Comparison of ENCODE assay signal across 10 cellular contexts in genomic region chr5:142322747-142323479, GRCh38. TPM values are rescaled to one million over a fixed set of nuclear protein-coding genes. Genes with fewer than 3 reads are reported as not detected.
A peak's percentile ranks its signal among the peaks of the same experiment; 100 is the strongest.
DNase-seq lines count a peak whose midpoint lies in the region; ATAC-seq and TF ChIP-seq lines count a peak whose summit lies in the region.
"Had no signal": no experiment of that assay in that cellular context is flagged by ENCODE, and none has a peak within 500 bp of the region (broad histone marks: within the 10 kb centered on the region; RNA-seq: fewer than 3 reads in every experiment).

No MANE protein-coding gene starts in this region.

- H3K18ac ChIP-seq in neuronal stem cell (ENCODE audit: low read length), result peak overlapping the region; percentile 98

- no peaks in the 10 kb centered on the region for H3K9me3 ChIP-seq in CD4-positive, CD25-positive, alpha-beta regulatory T cell (ENCODE audit: control insufficient read depth in 2 of 2, low read length in 2 of 2)
- no peaks in the 10 kb centered on the region for H3K9me3 ChIP-seq in esophagus muscularis mucosa
- H3K9me3 ChIP-seq in neuronal stem cell (replicated peaks in 1 of 2; ENCODE audit: control insufficient read depth in 2 of 2, insufficient read depth in 1 of 2, low read depth in 1 of 2, low read length in 2 of 2), result no peaks in the 10 kb centered on the region
- no peaks in the 10 kb centered on the region for H3K9me3 ChIP-seq in naive thymus-derived CD4-positive, alpha-beta T cell (ENCODE audit: control insufficient read depth in 2 of 3, low read length in 3 of 3)

- H2AFZ ChIP-seq in neuronal stem cell (ENCODE audit: low read length), result peak overlapping the region; percentile 94

- no peak for TF ChIP-seq CTCF in esophagus muscularis mucosa (IDR thresholded peaks at IDR 0.05)

- H4K8ac ChIP-seq in neuronal stem cell (ENCODE audit: low read depth, low read length), result no peak overlapping the region

- no peak for TF ChIP-seq EP300 in esophagus muscularis mucosa (IDR thresholded peaks at IDR 0.05)

- WGBS in esophagus muscularis mucosa, result 77% methylated on average over 13 of the region's 15 CpGs
- no CpG with 5 or more reads among the region's 15 CpGs for WGBS in neuronal stem cell (ENCODE audit: extremely low coverage in 2 of 2, insufficient read length in 2 of 2, insufficient replicate concordance in 1 of 2), 2 donors

- H3K4me1 Mint-ChIP-seq in CD4-positive, CD25-positive, alpha-beta regulatory T cell, result peaks cover 0 to 35% (median 16%) of the 10 kb centered on the region in 4 donors
- H3K4me1 Mint-ChIP-seq in naive thymus-derived CD4-positive, alpha-beta T cell, result peaks cover 19 to 47% (median 38%) of the 10 kb centered on the region in 7 donors

- H3K36me3 Mint-ChIP-seq in CD4-positive, CD25-positive, alpha-beta regulatory T cell, result peaks cover 7% of the 10 kb centered on the region
- no peaks in the 10 kb centered on the region for H3K36me3 Mint-ChIP-seq in naive thymus-derived CD4-positive, alpha-beta T cell

- H3K27ac Mint-ChIP-seq in CD4-positive, CD25-positive, alpha-beta regulatory T cell, result no peak overlapping the region
- no peak overlapping the region for H3K27ac Mint-ChIP-seq in naive thymus-derived CD4-positive, alpha-beta T cell
- H3K27ac Mint-ChIP-seq: dendritic cell treated with granulocyte-macrophage colony-stimulating factor and Interleukin-4, amounts not matched to agents 40 ng/mL and 50 ng/mL, for 4 days had no signal

- H3K27me3 ChIP-seq in CD4-positive, CD25-positive, alpha-beta regulatory T cell (ENCODE audit: control insufficient read depth, insufficient read depth, low read length), result peaks cover 18% of the 10 kb centered on the region
- H3K27me3 ChIP-seq in esophagus muscularis mucosa, result peaks cover 0 to 9% (median 3%) of the 10 kb centered on the region in 4 donors
- H3K27me3 ChIP-seq in neuronal stem cell (ENCODE audit: control insufficient read depth in 3 of 3, insufficient read depth in 3 of 3, low read depth in 1 of 3, low read length in 3 of 3), result peaks cover 0 to 9% (median 0%) of the 10 kb centered on the region in 3 experiments
- peaks cover 3 to 24% of the 10 kb centered on the region in 2 donors for H3K27me3 ChIP-seq in naive thymus-derived CD4-positive, alpha-beta T cell (ENCODE audit: control insufficient read depth in 2 of 2, insufficient read depth in 2 of 2, low read length in 2 of 2)

- no peak overlapping the region for H3K4ac ChIP-seq in neuronal stem cell (ENCODE audit: low read length)

- peak overlapping the region; percentile 92 for H3K4me2 ChIP-seq in neuronal stem cell (ENCODE audit: insufficient read depth, low read length, poor library complexity, severe bottlenecking)

- H3K4me3 Mint-ChIP-seq in CD4-positive, CD25-positive, alpha-beta regulatory T cell, result peak overlapping the region in 3 of 4 donors; percentile 8 to 43 (median 40)
- H3K4me3 Mint-ChIP-seq in naive thymus-derived CD4-positive, alpha-beta T cell, result peak overlapping the region in 4 of 10 donors; percentile 85 to 93 (median 90)

- no peaks in the 10 kb centered on the region for H3K36me3 ChIP-seq in CD4-positive, CD25-positive, alpha-beta regulatory T cell (ENCODE audit: control insufficient read depth, insufficient read depth, low read length)
- no peaks in the 10 kb centered on the region for H3K36me3 ChIP-seq in esophagus muscularis mucosa
- H3K36me3 ChIP-seq in neuronal stem cell (replicated peaks in 1 of 2; ENCODE audit: control insufficient read depth in 2 of 2, insufficient read depth in 2 of 2, low read length in 2 of 2), result peaks cover 0 to 24% of the 10 kb centered on the region in 2 donors
- H3K36me3 ChIP-seq in naive thymus-derived CD4-positive, alpha-beta T cell (ENCODE audit: control insufficient read depth in 2 of 3, insufficient read depth in 3 of 3, low read length in 3 of 3), result no peaks in the 10 kb centered on the region

- TF ChIP-seq POLR2A in esophagus muscularis mucosa (IDR thresholded peaks at IDR 0.05; ENCODE audit: low read depth), result no peak

- peaks cover 28% of the 10 kb centered on the region for H3K4me1 ChIP-seq in CD4-positive, CD25-positive, alpha-beta regulatory T cell (ENCODE audit: control insufficient read depth, insufficient read depth, low read length, poor library complexity, severe bottlenecking)
- H3K4me1 ChIP-seq in esophagus muscularis mucosa (peaks cover 20 to 81% (median 77%) of the 10 kb centered on the region in 4 donors), neuronal stem cell (ENCODE audit: control insufficient read depth in 2 of 2, insufficient read depth in 1 of 2, low read depth in 1 of 2, low read length in 2 of 2) (peaks cover 49 to 54% of the 10 kb centered on the region in 2 donors)
- H3K4me1 ChIP-seq in naive thymus-derived CD4-positive, alpha-beta T cell (ENCODE audit: control insufficient read depth in 2 of 2, insufficient read depth in 2 of 2, low read length in 2 of 2), result peaks cover 20 to 25% of the 10 kb centered on the region in 2 donors

- H3K27me3 Mint-ChIP-seq in CD4-positive, CD25-positive, alpha-beta regulatory T cell, result peaks cover 73% of the 10 kb centered on the region
- peaks cover 57 to 71% (median 61%) of the 10 kb centered on the region in 5 donors for H3K27me3 Mint-ChIP-seq in naive thymus-derived CD4-positive, alpha-beta T cell

- peak overlapping the region; percentile 94 for H3K23ac ChIP-seq in neuronal stem cell (ENCODE audit: low read depth, low read length, poor library complexity)

- H3K4me3 ChIP-seq in CD4-positive, CD25-positive, alpha-beta regulatory T cell (ENCODE audit: low read depth, low read length), result no peak overlapping the region
- peak overlapping the region; percentile 62 to 87 (median 70) for H3K4me3 ChIP-seq in esophagus muscularis mucosa
- peak overlapping the region; percentile 71 to 94 for H3K4me3 ChIP-seq in neuronal stem cell (ENCODE audit: low read length in 2 of 2)
- H3K4me3 ChIP-seq in naive thymus-derived CD4-positive, alpha-beta T cell (ENCODE audit: low read length), result no peak overlapping the region

- DNase-seq in CD4-positive, CD25-positive, alpha-beta regulatory T cell, result no peak
- DNase-seq in esophagus muscularis mucosa (ENCODE audit: extremely low spot score) (no peak), neuronal stem cell (ENCODE audit: low spot score) (peak; percentile 14), NCI-H1092 (lab: John Stamatoyannopoulos, UW) (no peak)
- no peak for DNase-seq in stimulated activated CD4-positive, alpha-beta T cell treated with anti-CD3 and anti-CD28 coated beads, Interleukin-4, amount 100 ng/mL, for 24 hours
- no peak for DNase-seq in naive thymus-derived CD4-positive, alpha-beta T cell
- DNase-seq: NCI-H1930 had no signal

- H2BK12ac ChIP-seq in neuronal stem cell (ENCODE audit: low read length), result no peak overlapping the region

- H2BK15ac ChIP-seq in neuronal stem cell (ENCODE audit: low read length), result peak overlapping the region; percentile 40

- H3K9ac ChIP-seq in neuronal stem cell (ENCODE audit: low read depth, low read length, poor library complexity), result peak overlapping the region; percentile 97

- POLR2A ChIA-PET in naive thymus-derived CD4-positive, alpha-beta T cell (lab: Charles Lee), result no interaction called here

- peak overlapping the region; percentile 28 for H2AK5ac ChIP-seq in neuronal stem cell (ENCODE audit: low read depth, low read length)

- H3K79me1 ChIP-seq in neuronal stem cell (ENCODE audit: low read depth, low read length), result peaks cover 8% of the 10 kb centered on the region

- no peak overlapping the region for H3K14ac ChIP-seq in neuronal stem cell (ENCODE audit: low read length)

- no peak overlapping the region for H4K91ac ChIP-seq in neuronal stem cell (ENCODE audit: low read depth, low read length, poor library complexity)

- peak overlapping the region; percentile 93 for H2BK5ac ChIP-seq in neuronal stem cell (ENCODE audit: low read length)

- no peaks in the 10 kb centered on the region for H3K9me3 Mint-ChIP-seq in CD4-positive, CD25-positive, alpha-beta regulatory T cell
- H3K9me3 Mint-ChIP-seq in naive thymus-derived CD4-positive, alpha-beta T cell, result peaks cover 0 to 2% (median 0%) of the 10 kb centered on the region in 11 donors
- H3K9me3 Mint-ChIP-seq: dendritic cell treated with granulocyte-macrophage colony-stimulating factor and Interleukin-4, amounts not matched to agents 40 ng/mL and 50 ng/mL, for 4 days had no signal

- intact Hi-C loops in esophagus muscularis mucosa (cut with DNase I), result loop anchor here (10.0 kb wide), 1 partner anchor 168 kb away; no protein-coding TSS in a partner anchor
- intact Hi-C loops in naive thymus-derived CD4-positive, alpha-beta T cell (cut with micrococcal nuclease), result loop anchor here (10.0 kb wide), 3 partner anchors 168 to 318 kb away; no protein-coding TSS in a partner anchor

- CTCF ChIA-PET in naive thymus-derived CD4-positive, alpha-beta T cell (lab: Charles Lee), result interaction anchor here (0.7 kb wide), 2 partner anchors 158 to 446 kb away, joined by 3 to 4 read pairs; no protein-coding TSS in a partner anchor

- H3K27ac ChIP-seq in CD4-positive, CD25-positive, alpha-beta regulatory T cell (ENCODE audit: insufficient read depth, low read length, poor library complexity, severe bottlenecking), result no peak overlapping the region
- H3K27ac ChIP-seq in esophagus muscularis mucosa (replicated peaks in 1 of 4) (peak overlapping the region; percentile 85 to 96 (median 88)), neuronal stem cell (replicated peaks; ENCODE audit: low read length) (no peak overlapping the region)
- no peak overlapping the region for H3K27ac ChIP-seq in naive thymus-derived CD4-positive, alpha-beta T cell (ENCODE audit: low read depth, low read length)

- no peak overlapping the region for H2BK120ac ChIP-seq in neuronal stem cell (ENCODE audit: low read depth, low read length)

- no peak for ATAC-seq in CD4-positive, CD25-positive, alpha-beta regulatory T cell (ENCODE audit: low read depth in 2 of 2)
- ATAC-seq in HG03354 (IDR thresholded peaks at IDR 0.05; ENCODE audit: poor library complexity, severe bottlenecking, unreplicated experiment), result no peak
- ATAC-seq in naive thymus-derived CD4-positive, alpha-beta T cell, result no peak

TF ChIP-seq in PFSK-1, 5 proteins besides CTCF, POLR2A, EP300 and RAD21:
- TF ChIP-seq FOXP2 (optimal IDR thresholded peaks at IDR 0.05; ENCODE audit: borderline replicate concordance, extremely low read depth, extremely low read length, insufficient read depth), result no peak
- TF ChIP-seq TAF1 (IDR thresholded peaks at IDR 0.05; ENCODE audit: borderline replicate concordance, insufficient read depth, low read length), result no peak
- peak; percentile 10; the same call in 1 of the 2 replicates for TF ChIP-seq SIN3A (IDR thresholded peaks at IDR 0.05; ENCODE audit: borderline replicate concordance, insufficient read depth, low read length)

RNA-seq across cellular contexts. Expression of gene SPRY4, which starts 1.9 kb away (rescaled TPM):
- 0.52 TPM for total RNA-seq in CD4-positive, CD25-positive, alpha-beta regulatory T cell
- not detected for polyA plus RNA-seq in CD4-positive, CD25-positive, alpha-beta regulatory T cell
- polyA plus RNA-seq in PFSK-1 (2012; ENCODE audit: insufficient read length, low read depth), result 78.3 TPM
- 10 to 100 TPM; 15.4 to 29.0 (median 24.5) TPM for total RNA-seq in esophagus muscularis mucosa
- polyA plus RNA-seq in neuronal stem cell (2013, experiment 1 of 2), result 10.5 TPM
- 11.3 TPM for polyA plus RNA-seq in neuronal stem cell (2013, experiment 2 of 2)
- under 1 TPM in 3 of 5 experiments, not detected in 2; 0.08 to 0.34 (median 0.11) TPM for total RNA-seq in naive thymus-derived CD4-positive, alpha-beta T cell
- not detected for polyA plus RNA-seq in naive thymus-derived CD4-positive, alpha-beta T cell

Comparison
In these comparisons a context has a peak if more than half of its experiments do, and no peak if none do; other contexts are left out.
1. H3K27ac ChIP-seq: peak in esophagus muscularis mucosa (4 of 4); none in CD4-positive, CD25-positive, alpha-beta regulatory T cell (single experiment), neuronal stem cell (single experiment) and naive thymus-derived CD4-positive, alpha-beta T cell (single experiment).
2. H3K4me3 ChIP-seq: peak in esophagus muscularis mucosa (4 of 4) and neuronal stem cell (2 of 2); none in CD4-positive, CD25-positive, alpha-beta regulatory T cell (single experiment) and naive thymus-derived CD4-positive, alpha-beta T cell (single experiment).
3. RNA of gene SPRY4, which starts 1.9 kb away (total RNA-seq): 15.4 to 29.0 TPM in esophagus muscularis mucosa; 0.52 TPM in CD4-positive, CD25-positive, alpha-beta regulatory T cell (single experiment) and 0.08 to 0.34 TPM in naive thymus-derived CD4-positive, alpha-beta T cell; every median in the first group is over 10 times any median in the second.